ENCODE assay signal across 8 cellular contexts in genomic region chr22:42344391-42344861, GRCh38.
A peak's percentile ranks its signal among the peaks of the same experiment; 100 is the strongest.
DNase-seq lines count a peak whose midpoint lies in the region; ATAC-seq and TF ChIP-seq lines count a peak whose summit lies in the region.

No MANE protein-coding gene starts in this region.

- H3K9me3 Mint-ChIP-seq in natural killer cell: no peaks in the 10 kb centered on the region
- no peaks in the 10 kb centered on the region for H3K9me3 Mint-ChIP-seq in natural killer cell treated with Interleukin-12 subunit alpha and Interleukin-12 subunit beta and Interleukin-15 and Interleukin-18, amount 100 ng/mL, for 72 hours
- no peaks in the 10 kb centered on the region for H3K9me3 Mint-ChIP-seq in memory B cell

- ATAC-seq in natural killer cell: no peak
- no peak for ATAC-seq in natural killer cell treated with Interleukin-12 subunit alpha and Interleukin-12 subunit beta and Interleukin-15 and Interleukin-18, amount 100 ng/mL, for 72 hours
- ATAC-seq in memory B cell (ENCODE audit: low read depth): no peak
- ATAC-seq in aorta (ENCODE audit: low FRiP score): peak; percentile 76
- no peak for ATAC-seq in HG03135 (IDR thresholded peaks at IDR 0.05; ENCODE audit: unreplicated experiment)

- peak overlapping the region in 1 of 2 donors; percentile 44 for H3K4me3 ChIP-seq in aorta (ENCODE audit: low read length in 2 of 2)

- TF ChIP-seq CTCF in natural killer cell (IDR thresholded peaks at IDR 0.05): no peak
- no peak for TF ChIP-seq CTCF in GM13977 (IDR thresholded peaks at IDR 0.05; ENCODE audit: extremely low read depth, insufficient read depth, missing control alignments)

- H3K4me1 Mint-ChIP-seq in natural killer cell (peaks cover 0 to 5% of the 10 kb centered on the region in 2 donors), memory B cell (peaks cover 6% of the 10 kb centered on the region)
- peaks cover 0 to 3% of the 10 kb centered on the region in 2 donors for H3K4me1 Mint-ChIP-seq in natural killer cell treated with Interleukin-12 subunit alpha and Interleukin-12 subunit beta and Interleukin-15 and Interleukin-18, amount 100 ng/mL, for 72 hours (ENCODE audit: low read depth in 2 of 2)

- no peak overlapping the region for H3K27ac Mint-ChIP-seq in natural killer cell
- H3K27ac Mint-ChIP-seq in natural killer cell treated with Interleukin-12 subunit alpha and Interleukin-12 subunit beta and Interleukin-15 and Interleukin-18, amount 100 ng/mL, for 72 hours: no peak overlapping the region
- no peak overlapping the region for H3K27ac Mint-ChIP-seq in memory B cell

- H3K4me3 Mint-ChIP-seq in natural killer cell: peak overlapping the region; percentile 25
- no peak overlapping the region for H3K4me3 Mint-ChIP-seq in natural killer cell treated with Interleukin-12 subunit alpha and Interleukin-12 subunit beta and Interleukin-15 and Interleukin-18, amount 100 ng/mL, for 72 hours
- peak overlapping the region; percentile 64 for H3K4me3 Mint-ChIP-seq in memory B cell

- H3K36me3 ChIP-seq in aorta (ENCODE audit: control insufficient read depth in 1 of 2, insufficient read depth in 2 of 2, low read length in 1 of 2): no peaks in the 10 kb centered on the region

- H3K4me1 ChIP-seq in aorta (ENCODE audit: control insufficient read depth in 1 of 2, insufficient read depth in 2 of 2, low read length in 2 of 2): no peaks in the 10 kb centered on the region

- peak overlapping the region in 1 of 2 donors; percentile 4 for H3K27ac ChIP-seq in aorta (ENCODE audit: low read depth in 1 of 2, low read length in 2 of 2)

- H3K27me3 Mint-ChIP-seq in natural killer cell (ENCODE audit: low read depth in 2 of 2) (peaks cover 0 to 19% of the 10 kb centered on the region in 2 donors), memory B cell (peaks cover 23% of the 10 kb centered on the region)
- peaks cover 0 to 12% of the 10 kb centered on the region in 2 donors for H3K27me3 Mint-ChIP-seq in natural killer cell treated with Interleukin-12 subunit alpha and Interleukin-12 subunit beta and Interleukin-15 and Interleukin-18, amount 100 ng/mL, for 72 hours

- in situ Hi-C loops in GM13977 (cut with MboI; ENCODE audit: low pct_unique_long_range_greater_than_20kb, low sequenced_read_pairs, unreplicated experiment): no loop called here

- DNase-seq in natural killer cell (no peak), cerebellar cortex (ENCODE audit: low spot score) (peak; percentile 94), memory B cell (ENCODE audit: low spot score in 2 of 2) (no peak), aorta (peak; percentile 82 to 89), GM13977 (ENCODE audit: low spot score) (no peak), NCI-H1930 (lab: John Stamatoyannopoulos, UW) (no peak)
- no peak for DNase-seq in natural killer cell treated with Interleukin-12 subunit alpha and Interleukin-12 subunit beta and Interleukin-15 and Interleukin-18, amount 100 ng/mL, for 72 hours (ENCODE audit: low spot score)

- H3K27me3 ChIP-seq in aorta (ENCODE audit: control insufficient read depth in 1 of 2, insufficient read depth in 2 of 2, low read length in 1 of 2): no peaks in the 10 kb centered on the region

- H3K36me3 Mint-ChIP-seq in natural killer cell (no peaks in the 10 kb centered on the region), memory B cell (no peaks in the 10 kb centered on the region)
- H3K36me3 Mint-ChIP-seq in natural killer cell treated with Interleukin-12 subunit alpha and Interleukin-12 subunit beta and Interleukin-15 and Interleukin-18, amount 100 ng/mL, for 72 hours: no peaks in the 10 kb centered on the region

- H3K9me3 ChIP-seq in aorta (ENCODE audit: control insufficient read depth, low read length): no peaks in the 10 kb centered on the region

- WGBS in aorta, 2 donors: 2 to 8% methylated on average over 27 of the region's 27 CpGs

- intact Hi-C loops in natural killer cell (cut with micrococcal nuclease) (no loop called here), aorta (cut with DNase I) (loop anchor here in 1 of 2 donors (10.0 kb wide), 1 partner anchor 260 kb away; no protein-coding TSS in a partner anchor)

Comparison
In these comparisons a context has a peak if more than half of its experiments do, and no peak if none do; other contexts are left out.
1. DNase-seq: peak in cerebellar cortex (single experiment) and aorta (2 of 2); none in natural killer cell (single experiment), natural killer cell treated with Interleukin-12 subunit alpha and Interleukin-12 subunit beta and Interleukin-15 and Interleukin-18, amount 100 ng/mL, for 72 hours (single experiment), memory B cell (0 of 2), GM13977 (single experiment) and NCI-H1930 (0 of 2).